In genomic region chr1:71630073-71630472, GRCh38 we compare ENCODE assay signal across 35 cellular contexts.
"Had no signal": no experiment of that assay in that cellular context is flagged by ENCODE, and none has a peak within 500 bp of the region (broad histone marks: within the 10 kb centered on the region; RNA-seq: fewer than 3 reads in every experiment).

No MANE protein-coding gene starts in this region.

- H3K9me3 ChIP-seq: MG63 had no signal

- DNase-seq: Karpas-422, Kasumi-1, MG63, MM.1S, NCI-H1048, NCI-H1092, NCI-H1092 treated with DMSO at 0.1 percent for 48 hours, NCI-H1105, NCI-H1105 treated with DMSO at 0.1 percent for 48 hours, NCI-H1417, NCI-H1417 treated with DMSO at 0.1 percent for 48 hours, NCI-H1436, NCI-H1436 treated with DMSO at 0.1 percent for 48 hours, NCI-H146, NCI-H1694, NCI-H1694 treated with DMSO at 0.1 percent for 48 hours, NCI-H187, NCI-H187 treated with DMSO at 0.1 percent for 48 hours, NCI-H1930, NCI-H2029 treated with DMSO at 0.1 percent for 48 hours, NCI-H2081, NCI-H2081 treated with DMSO at 0.1 percent for 48 hours, NCI-H2107, NCI-H2171, NCI-H2171 treated with DMSO at 0.1 percent for 48 hours, NCI-H2227 treated with DMSO at 0.1 percent for 48 hours, NCI-H226, NCI-H345, NCI-H446, NCI-H446 treated with DMSO at 0.1 percent for 48 hours, NCI-H510A, NCI-H510A treated with DMSO at 0.1 percent for 48 hours, NCI-H524, NCI-H524 treated with DMSO at 0.1 percent for 48 hours, NCI-H526 had no signal

- H3K27me3 ChIP-seq: MG63 had no signal

- H3K36me3 ChIP-seq: MG63 had no signal

- H3K4me3 ChIP-seq: MG63 had no signal
